Comparison of ENCODE assay signal across 16 cellular contexts in genomic region chr6:109979033-109979921, GRCh38. TPM values are rescaled to one million over a fixed set of nuclear protein-coding genes. Genes with fewer than 3 reads are reported as not detected.
DNase-seq lines count a peak whose midpoint lies in the region; ATAC-seq and TF ChIP-seq lines count a peak whose summit lies in the region.
"Had no signal": no experiment of that assay in that cellular context is flagged by ENCODE, and none has a peak within 500 bp of the region (broad histone marks: within the 10 kb centered on the region; RNA-seq: fewer than 3 reads in every experiment).

No MANE protein-coding gene starts in this region.

- no peak overlapping the region for H2AFZ ChIP-seq in neural cell (ENCODE audit: low read depth, low read length)
- H2AFZ ChIP-seq in mammary epithelial cell (ENCODE audit: low read depth, low read length): no peak overlapping the region

- peak; percentile 25 for TF ChIP-seq CTCF in neural cell (IDR thresholded peaks at IDR 0.05; ENCODE audit: poor library complexity, severe bottlenecking)
- no peak for TF ChIP-seq CTCF in mammary epithelial cell (conservative IDR thresholded peaks at IDR 0.05 in 1 of 2, IDR thresholded peaks at IDR 0.05 in 1 of 2; ENCODE audit: extremely low read depth in 1 of 2, insufficient read depth in 1 of 2, low read depth in 1 of 2, low read length in 2 of 2)

- no peaks in the 10 kb centered on the region for H4K20me1 ChIP-seq in neural cell (ENCODE audit: insufficient read depth)
- no peaks in the 10 kb centered on the region for H4K20me1 ChIP-seq in mammary epithelial cell (ENCODE audit: insufficient read depth, low read length)

- WGBS in mammary epithelial cell (ENCODE audit: low coverage, missing lambda C conversion rate): 13% methylated on average over 44 of the region's 81 CpGs

- CTCF ChIA-PET in mammary epithelial cell (lab: Charles Lee; ENCODE audit: low non-redundant PET): no interaction called here

- TF ChIP-seq RAD21 in neural cell (conservative IDR thresholded peaks at IDR 0.05): no peak

- in situ Hi-C loops in mammary epithelial cell (cut with MboI; ENCODE audit: low sequenced_read_pairs in 2 of 2): no loop called here

- peak overlapping the region; percentile 74 for H3K4me3 ChIP-seq in neural cell (ENCODE audit: low read length)
- H3K4me3 ChIP-seq in mammary epithelial cell (replicated peaks in 1 of 3; ENCODE audit: insufficient read depth in 1 of 3, low read depth in 2 of 3, low read length in 3 of 3): no peak overlapping the region
- H3K4me3 ChIP-seq: ascending aorta, sigmoid colon had no signal

- H3K79me2 ChIP-seq in neural cell (replicated peaks; ENCODE audit: insufficient read depth, low read length): no peaks in the 10 kb centered on the region
- H3K79me2 ChIP-seq in mammary epithelial cell (ENCODE audit: insufficient read depth, low read length): no peaks in the 10 kb centered on the region

- peaks cover 3% of the 10 kb centered on the region for H3K9me3 ChIP-seq in neural cell (ENCODE audit: low read length)
- no peaks in the 10 kb centered on the region for H3K9me3 ChIP-seq in mammary epithelial cell (replicated peaks; ENCODE audit: insufficient read depth, low read length)
- H3K9me3 ChIP-seq: ascending aorta, sigmoid colon had no signal

- peak overlapping the region; percentile 89 for H3K4me2 ChIP-seq in neural cell (ENCODE audit: low read length)
- no peak overlapping the region for H3K4me2 ChIP-seq in mammary epithelial cell (ENCODE audit: insufficient read depth, low read depth, low read length)

- ATAC-seq in GM21529 (IDR thresholded peaks at IDR 0.05; ENCODE audit: unreplicated experiment): no peak

- peak overlapping the region; percentile 61 for H3K9ac ChIP-seq in neural cell (ENCODE audit: low read length)
- no peak overlapping the region for H3K9ac ChIP-seq in mammary epithelial cell (ENCODE audit: insufficient read depth, low read length)

- peak; percentile 60 for DNase-seq in DMS79 treated with DMSO at 0.1 percent for 48 hours (lab: John Stamatoyannopoulos, UW)
- DNase-seq in DMS79 (lab: John Stamatoyannopoulos, UW): no peak
- peak; percentile 71 for DNase-seq in NCI-H2029 (lab: John Stamatoyannopoulos, UW)
- DNase-seq in ecto neural progenitor cell (ENCODE audit: low spot score): peak; percentile 59
- no peak for DNase-seq in mammary epithelial cell
- DNase-seq in GM03348 (ENCODE audit: low spot score): no peak
- DNase-seq: GOT3, sigmoid colon had no signal

- TF ChIP-seq EP300 in neural cell (conservative IDR thresholded peaks at IDR 0.05; ENCODE audit: poor library complexity, severe bottlenecking): no peak

- intact Hi-C loops in mammary epithelial cell (cut with micrococcal nuclease): no loop called here

- no peaks in the 10 kb centered on the region for H3K4me1 ChIP-seq in mammary epithelial cell (ENCODE audit: insufficient read depth, low read length)
- H3K4me1 ChIP-seq: ascending aorta, sigmoid colon had no signal

- H3F3A ChIP-seq in neural cell (ENCODE audit: insufficient read depth, low read length, poor library complexity, severe bottlenecking): no peaks in the 10 kb centered on the region

- no peak overlapping the region for H3K27ac ChIP-seq in neural cell (ENCODE audit: low read length)
- H3K27ac ChIP-seq in mammary epithelial cell (ENCODE audit: insufficient read depth, low read depth, low read length): no peak overlapping the region
- H3K27ac ChIP-seq: ascending aorta, sigmoid colon had no signal

- BruUV-seq in mammary epithelial cell (replicated peaks; lab: Mats Ljungman, UMichigan): no TSS peak

- dilution Hi-C loops in mammary epithelial cell (cut with HindIII; ENCODE audit: low sequenced_read_pairs): no loop called here

- H3K36me3 ChIP-seq in neural cell (ENCODE audit: insufficient read depth, low read length) (no peaks in the 10 kb centered on the region), mammary epithelial cell (ENCODE audit: insufficient read depth, low read length) (no peaks in the 10 kb centered on the region)
- H3K36me3 ChIP-seq: ascending aorta, sigmoid colon had no signal

- H3K27me3 ChIP-seq in neural cell (ENCODE audit: insufficient read depth, low read depth, low read length) (peaks cover 71% of the 10 kb centered on the region), mammary epithelial cell (ENCODE audit: insufficient read depth, low read length) (peaks cover 16% of the 10 kb centered on the region)

- H3K9me2 ChIP-seq in neural cell (ENCODE audit: insufficient read depth, low read length): no peaks in the 10 kb centered on the region

TF ChIP-seq in neural cell, 6 proteins besides CTCF, POLR2A, EP300 and RAD21:
- no peak for TF ChIP-seq EZH2 (IDR thresholded peaks at IDR 0.05; ENCODE audit: borderline replicate concordance, insufficient read depth, low read length, poor library complexity, severe bottlenecking)
- no peak for TF ChIP-seq TAF1 (IDR thresholded peaks at IDR 0.05; ENCODE audit: low read depth)
- TF ChIP-seq, protein P1, sequence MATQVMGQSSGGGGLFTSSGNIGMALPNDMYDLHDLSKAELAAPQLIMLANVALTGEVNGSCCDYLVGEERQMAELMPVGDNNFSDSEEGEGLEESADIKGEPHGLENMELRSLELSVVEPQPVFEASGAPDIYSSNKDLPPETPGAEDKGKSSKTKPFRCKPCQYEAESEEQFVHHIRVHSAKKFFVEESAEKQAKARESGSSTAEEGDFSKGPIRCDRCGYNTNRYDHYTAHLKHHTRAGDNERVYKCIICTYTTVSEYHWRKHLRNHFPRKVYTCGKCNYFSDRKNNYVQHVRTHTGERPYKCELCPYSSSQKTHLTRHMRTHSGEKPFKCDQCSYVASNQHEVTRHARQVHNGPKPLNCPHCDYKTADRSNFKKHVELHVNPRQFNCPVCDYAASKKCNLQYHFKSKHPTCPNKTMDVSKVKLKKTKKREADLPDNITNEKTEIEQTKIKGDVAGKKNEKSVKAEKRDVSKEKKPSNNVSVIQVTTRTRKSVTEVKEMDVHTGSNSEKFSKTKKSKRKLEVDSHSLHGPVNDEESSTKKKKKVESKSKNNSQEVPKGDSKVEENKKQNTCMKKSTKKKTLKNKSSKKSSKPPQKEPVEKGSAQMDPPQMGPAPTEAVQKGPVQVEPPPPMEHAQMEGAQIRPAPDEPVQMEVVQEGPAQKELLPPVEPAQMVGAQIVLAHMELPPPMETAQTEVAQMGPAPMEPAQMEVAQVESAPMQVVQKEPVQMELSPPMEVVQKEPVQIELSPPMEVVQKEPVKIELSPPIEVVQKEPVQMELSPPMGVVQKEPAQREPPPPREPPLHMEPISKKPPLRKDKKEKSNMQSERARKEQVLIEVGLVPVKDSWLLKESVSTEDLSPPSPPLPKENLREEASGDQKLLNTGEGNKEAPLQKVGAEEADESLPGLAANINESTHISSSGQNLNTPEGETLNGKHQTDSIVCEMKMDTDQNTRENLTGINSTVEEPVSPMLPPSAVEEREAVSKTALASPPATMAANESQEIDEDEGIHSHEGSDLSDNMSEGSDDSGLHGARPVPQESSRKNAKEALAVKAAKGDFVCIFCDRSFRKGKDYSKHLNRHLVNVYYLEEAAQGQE (IDR thresholded peaks at IDR 0.05; ENCODE audit: borderline replicate concordance): no peak
- TF ChIP-seq MXI1 (conservative IDR thresholded peaks at IDR 0.05; ENCODE audit: poor library complexity, severe bottlenecking): peak; percentile 55
- peak; percentile 18 for TF ChIP-seq SMC3 (conservative IDR thresholded peaks at IDR 0.05; ENCODE audit: poor library complexity)

RNA-seq across cellular contexts. Expression of gene GPR6, which starts 1.2 kb away (rescaled TPM):
- 1.4 and 7.3 TPM in 2 replicates for polyA plus RNA-seq in neural cell
- 3.0 and 3.7 TPM in 2 replicates for polyA minus RNA-seq in neural cell
- total RNA-seq in mammary epithelial cell: not detected
- not detected for polyA plus RNA-seq in mammary epithelial cell
- not detected for polyA minus RNA-seq in mammary epithelial cell
- total RNA-seq: ascending aorta; CD4-positive, CD25-positive, alpha-beta regulatory T cell; fibroblast of lung; OCI-LY7; sigmoid colon; ureter had no signal
- polyA plus RNA-seq: CD4-positive, CD25-positive, alpha-beta regulatory T cell; fibroblast of lung; immature natural killer cell; sigmoid colon had no signal

Comparison
In these comparisons a context has a peak if more than half of its experiments do, and no peak if none do; other contexts are left out.
1. DNase-seq: peak in DMS79 treated with DMSO at 0.1 percent for 48 hours (single experiment), NCI-H2029 (single experiment) and ecto neural progenitor cell (single experiment); none in DMS79 (single experiment), mammary epithelial cell (single experiment) and GM03348 (single experiment).